ENCODE assay signal across 26 cellular contexts in the genomic region with DNA sequence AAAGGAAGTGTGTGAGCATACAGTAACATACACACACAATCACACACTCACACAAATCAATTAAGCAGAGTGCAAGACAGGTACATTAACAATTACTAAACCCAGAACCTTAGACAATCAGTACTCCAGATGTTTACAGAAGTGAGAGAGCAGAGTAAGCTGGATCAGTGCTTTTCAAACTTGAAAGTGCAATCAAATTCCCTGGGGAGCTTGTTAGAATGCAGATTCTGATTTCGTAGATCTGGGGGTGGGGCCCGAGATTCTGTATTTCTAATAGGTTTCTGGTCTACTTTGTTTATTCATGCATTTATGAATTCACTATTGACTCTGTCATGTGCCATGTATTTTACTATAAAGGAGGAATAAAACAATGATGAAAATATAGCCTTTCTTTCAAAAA.
"Had no signal": no experiment of that assay in that cellular context is flagged by ENCODE, and none has a peak within 500 bp of the region (broad histone marks: within the 10 kb centered on the region; RNA-seq: fewer than 3 reads in every experiment).

No MANE protein-coding gene starts in this region.

- H3K9me3 Mint-ChIP-seq: dendritic cell treated with granulocyte-macrophage colony-stimulating factor and Interleukin-4, amounts not matched to agents 40 ng/mL and 50 ng/mL, for 4 days; naive thymus-derived CD8-positive, alpha-beta T cell; nephron progenitor cell; stimulated activated naive CD8-positive, alpha-beta T cell treated with anti-CD3 and anti-CD28 coated beads, Interleukin-15, Interleukin-2, amounts not matched to agents 100 ng/mL and 50 ng/mL, for 24 hours; type B pancreatic cell had no signal

- H3K9me3 ChIP-seq: colonic mucosa, esophagus muscularis mucosa, gastroesophageal sphincter, heart left ventricle, lower lobe of right lung, psoas muscle, suprapubic skin, tibial artery had no signal

- FAIRE-seq: endothelial cell of umbilical vein, kidney had no signal

- H3K27ac ChIP-seq: colonic mucosa, esophagus muscularis mucosa, foreskin keratinocyte, heart left ventricle, hepatocyte, lower lobe of right lung, psoas muscle, skin epidermis, suprapubic skin had no signal

- H3K4me3 Mint-ChIP-seq: dendritic cell treated with granulocyte-macrophage colony-stimulating factor and Interleukin-4, amounts not matched to agents 40 ng/mL and 50 ng/mL, for 4 days; naive thymus-derived CD8-positive, alpha-beta T cell; nephron progenitor cell; stimulated activated naive B cell treated with anti-CD40 and anti-IgM and Interleukin-4, amounts not matched to agents 10 μg/mL and 1 μg/mL and 100 μg/mL, for 72 hours; stimulated activated naive CD8-positive, alpha-beta T cell treated with anti-CD3 and anti-CD28 coated beads, Interleukin-15, Interleukin-2, amounts not matched to agents 100 ng/mL and 50 ng/mL, for 24 hours; type B pancreatic cell had no signal

- H3K4me3 ChIP-seq: colonic mucosa, esophagus muscularis mucosa, gastroesophageal sphincter, heart left ventricle, hepatocyte, lower lobe of right lung, psoas muscle, skin epidermis, suprapubic skin, tibial artery had no signal

- H3K4me2 ChIP-seq: hepatocyte had no signal

- H2AFZ ChIP-seq: hepatocyte had no signal

- ATAC-seq: foreskin keratinocyte; gastroesophageal sphincter; heart left ventricle; left cardiac atrium; left ventricle myocardium superior; lower lobe of right lung; naive thymus-derived CD8-positive, alpha-beta T cell; psoas muscle; right cardiac atrium; stimulated activated naive B cell treated with anti-CD40 and anti-IgM and Interleukin-4, amounts not matched to agents 10 μg/mL and 1 μg/mL and 100 μg/mL, for 72 hours had no signal

- H3K27me3 ChIP-seq: colonic mucosa, esophagus muscularis mucosa, foreskin keratinocyte, gastroesophageal sphincter, heart left ventricle, hepatocyte, suprapubic skin, tibial artery had no signal

- H3K36me3 Mint-ChIP-seq: naive thymus-derived CD8-positive, alpha-beta T cell; stimulated activated naive B cell treated with anti-CD40 and anti-IgM and Interleukin-4, amounts not matched to agents 10 μg/mL and 1 μg/mL and 100 μg/mL, for 72 hours; type B pancreatic cell had no signal

- H3K79me2 ChIP-seq: hepatocyte had no signal

- H3K36me3 ChIP-seq: colonic mucosa, esophagus muscularis mucosa, gastroesophageal sphincter, heart left ventricle, lower lobe of right lung, suprapubic skin, tibial artery had no signal

- H3K4me1 Mint-ChIP-seq: naive thymus-derived CD8-positive, alpha-beta T cell had no signal

- H3K27ac Mint-ChIP-seq: dendritic cell treated with granulocyte-macrophage colony-stimulating factor and Interleukin-4, amounts not matched to agents 40 ng/mL and 50 ng/mL, for 4 days; naive thymus-derived CD8-positive, alpha-beta T cell; nephron progenitor cell; stimulated activated naive B cell treated with anti-CD40 and anti-IgM and Interleukin-4, amounts not matched to agents 10 μg/mL and 1 μg/mL and 100 μg/mL, for 72 hours; stimulated activated naive CD8-positive, alpha-beta T cell treated with anti-CD3 and anti-CD28 coated beads, Interleukin-15, Interleukin-2, amounts not matched to agents 100 ng/mL and 50 ng/mL, for 24 hours; type B pancreatic cell had no signal

- H3K27me3 Mint-ChIP-seq: dendritic cell treated with granulocyte-macrophage colony-stimulating factor and Interleukin-4, amounts not matched to agents 40 ng/mL and 50 ng/mL, for 4 days; stimulated activated naive B cell treated with anti-CD40 and anti-IgM and Interleukin-4, amounts not matched to agents 10 μg/mL and 1 μg/mL and 100 μg/mL, for 72 hours; type B pancreatic cell had no signal

- H3K4me1 ChIP-seq: colonic mucosa, foreskin keratinocyte, lower lobe of right lung, suprapubic skin had no signal

- DNase-seq: colonic mucosa; effector memory CD4-positive, alpha-beta T cell; foreskin keratinocyte; heart left ventricle; kidney; left cardiac atrium; left ventricle myocardium superior; lower lobe of right lung; naive thymus-derived CD8-positive, alpha-beta T cell; nephron progenitor cell; nucleus accumbens; psoas muscle; right cardiac atrium; stimulated activated CD4-positive, alpha-beta T cell treated with anti-CD3 and anti-CD28 coated beads, Interleukin-15, amount 100 ng/mL, for 24 hours; stimulated activated CD4-positive, alpha-beta T cell treated with anti-CD3 and anti-CD28 coated beads, Interleukin-2, amount 100 ng/mL, for 48 hours; stimulated activated naive B cell treated with anti-CD40 and anti-IgM and Interleukin-4, amounts not matched to agents 10 μg/mL and 1 μg/mL and 100 μg/mL, for 72 hours; tibial artery had no signal
